Comparison of ENCODE assay signal across 8 cellular contexts in the genomic region with DNA sequence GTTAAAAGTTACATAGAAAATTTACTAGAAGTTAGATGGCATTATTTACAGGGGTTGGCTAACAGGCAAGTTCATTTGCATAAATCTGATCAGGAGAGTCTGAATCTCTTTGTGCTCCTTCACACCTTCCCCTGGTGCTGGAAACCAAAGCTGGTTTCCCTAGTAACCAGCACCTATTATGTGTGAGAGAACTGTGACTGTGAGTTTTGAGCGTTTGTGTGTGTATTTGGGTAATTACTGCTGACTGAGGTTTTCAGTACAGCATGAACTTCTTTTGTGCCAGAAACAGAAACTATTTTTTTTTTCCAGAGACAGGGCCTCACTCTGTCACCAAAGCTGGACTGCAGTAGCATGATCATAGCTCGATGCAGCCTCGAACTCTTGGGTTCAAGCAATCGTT. TPM values are rescaled to one million over a fixed set of nuclear protein-coding genes. Genes with fewer than 3 reads are reported as not detected.
DNase-seq lines count a peak whose midpoint lies in the region; ATAC-seq lines count a peak whose summit lies in the region.

No MANE protein-coding gene starts in this region.

- no peak overlapping the region for H3K4me3 Mint-ChIP-seq in activated naive CD8-positive, alpha-beta T cell treated with anti-CD3 and anti-CD28 coated beads for 36 hours
- H3K4me3 Mint-ChIP-seq in activated T-helper 1 cell treated with anti-CD3 and anti-CD28 coated beads, Interleukin-12 subunit alpha, Interleukin-12 subunit beta, Interleukin-2, Interleukin-4 antibody, amounts not matched to agents 30 ng/mL and 10 ng/mL and 1 ng/mL, durations not matched to agents 14 hours and 24 hours and 36 hours: no peak overlapping the region

- H3K27me3 Mint-ChIP-seq in activated naive CD8-positive, alpha-beta T cell treated with anti-CD3 and anti-CD28 coated beads for 36 hours: peaks cover 8% of the 10 kb centered on the region
- H3K27me3 Mint-ChIP-seq in activated T-helper 1 cell treated with anti-CD3 and anti-CD28 coated beads, Interleukin-12 subunit alpha, Interleukin-12 subunit beta, Interleukin-2, Interleukin-4 antibody, amounts not matched to agents 30 ng/mL and 10 ng/mL and 1 ng/mL, durations not matched to agents 14 hours and 24 hours and 36 hours (ENCODE audit: insufficient read depth): peaks cover 24% of the 10 kb centered on the region

- H3K27ac Mint-ChIP-seq in activated naive CD8-positive, alpha-beta T cell treated with anti-CD3 and anti-CD28 coated beads for 36 hours: no peak overlapping the region
- H3K27ac Mint-ChIP-seq in activated T-helper 1 cell treated with anti-CD3 and anti-CD28 coated beads, Interleukin-12 subunit alpha, Interleukin-12 subunit beta, Interleukin-2, Interleukin-4 antibody, amounts not matched to agents 30 ng/mL and 10 ng/mL and 1 ng/mL, durations not matched to agents 14 hours and 24 hours and 36 hours: no peak overlapping the region

- DNase-seq in DMS53 (lab: John Stamatoyannopoulos, UW) (peak; percentile 11), DMS53 treated with DMSO at 0.1 percent for 48 hours (lab: John Stamatoyannopoulos, UW; ENCODE audit: unreplicated experiment) (no peak), renal cortical epithelial cell (ENCODE audit: low read depth) (peak; percentile 85), RKO (ENCODE audit: low spot score) (no peak)
- peak; percentile 14 for DNase-seq in activated naive CD8-positive, alpha-beta T cell treated with anti-CD3 and anti-CD28 coated beads for 36 hours
- DNase-seq in stimulated activated CD4-positive, alpha-beta T cell treated with anti-CD3 and anti-CD28 coated beads, Interleukin-15, amount 100 ng/mL, for 24 hours: no peak
- DNase-seq in activated T-helper 1 cell treated with anti-CD3 and anti-CD28 coated beads, Interleukin-12 subunit alpha, Interleukin-12 subunit beta, Interleukin-2, Interleukin-4 antibody, amounts not matched to agents 30 ng/mL and 10 ng/mL and 1 ng/mL, durations not matched to agents 14 hours and 24 hours and 36 hours (ENCODE audit: low spot score): no peak

- H3K4me1 Mint-ChIP-seq in activated naive CD8-positive, alpha-beta T cell treated with anti-CD3 and anti-CD28 coated beads for 36 hours: peaks cover 19% of the 10 kb centered on the region
- H3K4me1 Mint-ChIP-seq in activated T-helper 1 cell treated with anti-CD3 and anti-CD28 coated beads, Interleukin-12 subunit alpha, Interleukin-12 subunit beta, Interleukin-2, Interleukin-4 antibody, amounts not matched to agents 30 ng/mL and 10 ng/mL and 1 ng/mL, durations not matched to agents 14 hours and 24 hours and 36 hours (ENCODE audit: low read depth): peaks cover 5% of the 10 kb centered on the region

- peak; percentile 66 for ATAC-seq in HG02852 (IDR thresholded peaks at IDR 0.05; ENCODE audit: unreplicated experiment)

- peaks cover 2% of the 10 kb centered on the region for H3K36me3 Mint-ChIP-seq in activated naive CD8-positive, alpha-beta T cell treated with anti-CD3 and anti-CD28 coated beads for 36 hours
- H3K36me3 Mint-ChIP-seq in activated T-helper 1 cell treated with anti-CD3 and anti-CD28 coated beads, Interleukin-12 subunit alpha, Interleukin-12 subunit beta, Interleukin-2, Interleukin-4 antibody, amounts not matched to agents 30 ng/mL and 10 ng/mL and 1 ng/mL, durations not matched to agents 14 hours and 24 hours and 36 hours (ENCODE audit: low read depth): no peaks in the 10 kb centered on the region

- peaks cover 4% of the 10 kb centered on the region for H3K9me3 Mint-ChIP-seq in activated naive CD8-positive, alpha-beta T cell treated with anti-CD3 and anti-CD28 coated beads for 36 hours
- no peaks in the 10 kb centered on the region for H3K9me3 Mint-ChIP-seq in activated T-helper 1 cell treated with anti-CD3 and anti-CD28 coated beads, Interleukin-12 subunit alpha, Interleukin-12 subunit beta, Interleukin-2, Interleukin-4 antibody, amounts not matched to agents 30 ng/mL and 10 ng/mL and 1 ng/mL, durations not matched to agents 14 hours and 24 hours and 36 hours

- intact Hi-C loops in activated T-helper 1 cell treated with anti-CD3 and anti-CD28 coated beads, Interleukin-12 subunit alpha, Interleukin-12 subunit beta, Interleukin-2, Interleukin-4 antibody, amounts not matched to agents 30 ng/mL and 10 ng/mL and 1 ng/mL, durations not matched to agents 14 hours and 24 hours and 36 hours (cut with micrococcal nuclease): loop anchor here (1.0 kb wide), 1 partner anchor 74 kb away; no protein-coding TSS in a partner anchor

RNA-seq across cellular contexts. Expression of gene IFIT1B, which starts 10.3 kb away (rescaled TPM):
- not detected for total RNA-seq in activated naive CD8-positive, alpha-beta T cell treated with anti-CD3 and anti-CD28 coated beads for 36 hours
- not detected in 2 replicates for total RNA-seq in renal cortical epithelial cell
- not detected in 2 replicates for total RNA-seq in activated T-helper 1 cell treated with anti-CD3 and anti-CD28 coated beads, Interleukin-12 subunit alpha, Interleukin-12 subunit beta, Interleukin-2, Interleukin-4 antibody, amounts not matched to agents 30 ng/mL and 10 ng/mL and 1 ng/mL, durations not matched to agents 14 hours and 24 hours and 36 hours

RNA-seq across cellular contexts. Expression of gene IFIT1, which starts 24.9 kb away (rescaled TPM):
- total RNA-seq in activated naive CD8-positive, alpha-beta T cell treated with anti-CD3 and anti-CD28 coated beads for 36 hours: 1 to 10 TPM; 7.2 to 9.1 TPM
- 10.2 and 23.3 TPM in 2 replicates for total RNA-seq in renal cortical epithelial cell
- total RNA-seq in activated T-helper 1 cell treated with anti-CD3 and anti-CD28 coated beads, Interleukin-12 subunit alpha, Interleukin-12 subunit beta, Interleukin-2, Interleukin-4 antibody, amounts not matched to agents 30 ng/mL and 10 ng/mL and 1 ng/mL, durations not matched to agents 14 hours and 24 hours and 36 hours: 0.39 and 0.59 TPM in 2 replicates

RNA-seq across cellular contexts. Expression of gene IFIT3, which starts 39.7 kb away (rescaled TPM):
- total RNA-seq in activated naive CD8-positive, alpha-beta T cell treated with anti-CD3 and anti-CD28 coated beads for 36 hours: 10 to 100 TPM; 28.6 to 28.7 TPM
- total RNA-seq in renal cortical epithelial cell: 12.8 and 61.6 TPM in 2 replicates
- total RNA-seq in activated T-helper 1 cell treated with anti-CD3 and anti-CD28 coated beads, Interleukin-12 subunit alpha, Interleukin-12 subunit beta, Interleukin-2, Interleukin-4 antibody, amounts not matched to agents 30 ng/mL and 10 ng/mL and 1 ng/mL, durations not matched to agents 14 hours and 24 hours and 36 hours: 0.83 and 0.91 TPM in 2 replicates

RNA-seq across cellular contexts. Expression of gene IFIT5, which starts 46.8 kb away (rescaled TPM):
- 10 to 100 TPM; 15.0 to 16.5 TPM for total RNA-seq in activated naive CD8-positive, alpha-beta T cell treated with anti-CD3 and anti-CD28 coated beads for 36 hours
- total RNA-seq in renal cortical epithelial cell: 16.0 and 41.0 TPM in 2 replicates
- total RNA-seq in activated T-helper 1 cell treated with anti-CD3 and anti-CD28 coated beads, Interleukin-12 subunit alpha, Interleukin-12 subunit beta, Interleukin-2, Interleukin-4 antibody, amounts not matched to agents 30 ng/mL and 10 ng/mL and 1 ng/mL, durations not matched to agents 14 hours and 24 hours and 36 hours: 8.7 TPM in 2 replicates

Comparison
In these comparisons a context has a peak if more than half of its experiments do, and no peak if none do; other contexts are left out.
1. DNase-seq: peak in DMS53 (single experiment), activated naive CD8-positive, alpha-beta T cell treated with anti-CD3 and anti-CD28 coated beads for 36 hours (single experiment) and renal cortical epithelial cell (single experiment); none in DMS53 treated with DMSO at 0.1 percent for 48 hours (single experiment), stimulated activated CD4-positive, alpha-beta T cell treated with anti-CD3 and anti-CD28 coated beads, Interleukin-15, amount 100 ng/mL, for 24 hours (single experiment), RKO (single experiment) and activated T-helper 1 cell treated with anti-CD3 and anti-CD28 coated beads, Interleukin-12 subunit alpha, Interleukin-12 subunit beta, Interleukin-2, Interleukin-4 antibody, amounts not matched to agents 30 ng/mL and 10 ng/mL and 1 ng/mL, durations not matched to agents 14 hours and 24 hours and 36 hours (single experiment).